In genomic region chrX:135389717-135390116, GRCh38 we compare ENCODE assay signal across 1 cellular context.
A peak's percentile ranks its signal among the peaks of the same experiment; 100 is the strongest.
TF ChIP-seq lines count a peak whose summit lies in the region.

No MANE protein-coding gene starts in this region.

TF ChIP-seq in K562, 482 proteins besides CTCF, POLR2A, EP300 and RAD21:
- TF ChIP-seq CEBPG (CRISPR knock-in tag; IDR thresholded peaks at IDR 0.05) (no peak), CEBPG (tag; conservative IDR thresholded peaks at IDR 0.05 in 1 of 2, IDR thresholded peaks at IDR 0.05 in 1 of 2) (peak; percentile 49 to 88)
- TF ChIP-seq, protein P1, sequence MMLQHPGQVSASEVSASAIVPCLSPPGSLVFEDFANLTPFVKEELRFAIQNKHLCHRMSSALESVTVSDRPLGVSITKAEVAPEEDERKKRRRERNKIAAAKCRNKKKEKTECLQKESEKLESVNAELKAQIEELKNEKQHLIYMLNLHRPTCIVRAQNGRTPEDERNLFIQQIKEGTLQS (IDR thresholded peaks at IDR 0.05) = peak; percentile 66
- TF ChIP-seq, protein P1 (CRISPR knock-in tag; conservative IDR thresholded peaks at IDR 0.05) = no peak
- TF ChIP-seq, protein P2, sequence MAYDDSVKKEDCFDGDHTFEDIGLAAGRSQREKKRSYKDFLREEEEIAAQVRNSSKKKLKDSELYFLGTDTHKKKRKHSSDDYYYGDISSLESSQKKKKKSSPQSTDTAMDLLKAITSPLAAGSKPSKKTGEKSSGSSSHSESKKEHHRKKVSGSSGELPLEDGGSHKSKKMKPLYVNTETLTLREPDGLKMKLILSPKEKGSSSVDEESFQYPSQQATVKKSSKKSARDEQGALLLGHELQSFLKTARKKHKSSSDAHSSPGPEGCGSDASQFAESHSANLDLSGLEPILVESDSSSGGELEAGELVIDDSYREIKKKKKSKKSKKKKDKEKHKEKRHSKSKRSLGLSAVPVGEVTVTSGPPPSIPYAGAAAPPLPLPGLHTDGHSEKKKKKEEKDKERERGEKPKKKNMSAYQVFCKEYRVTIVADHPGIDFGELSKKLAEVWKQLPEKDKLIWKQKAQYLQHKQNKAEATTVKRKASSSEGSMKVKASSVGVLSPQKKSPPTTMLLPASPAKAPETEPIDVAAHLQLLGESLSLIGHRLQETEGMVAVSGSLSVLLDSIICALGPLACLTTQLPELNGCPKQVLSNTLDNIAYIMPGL (CRISPR knock-in tag; IDR thresholded peaks at IDR 0.05) = no peak
TF ChIP-seq in K562: peak in this region for 2.
